Comparison of ENCODE assay signal across 8 cellular contexts in the genomic region with DNA sequence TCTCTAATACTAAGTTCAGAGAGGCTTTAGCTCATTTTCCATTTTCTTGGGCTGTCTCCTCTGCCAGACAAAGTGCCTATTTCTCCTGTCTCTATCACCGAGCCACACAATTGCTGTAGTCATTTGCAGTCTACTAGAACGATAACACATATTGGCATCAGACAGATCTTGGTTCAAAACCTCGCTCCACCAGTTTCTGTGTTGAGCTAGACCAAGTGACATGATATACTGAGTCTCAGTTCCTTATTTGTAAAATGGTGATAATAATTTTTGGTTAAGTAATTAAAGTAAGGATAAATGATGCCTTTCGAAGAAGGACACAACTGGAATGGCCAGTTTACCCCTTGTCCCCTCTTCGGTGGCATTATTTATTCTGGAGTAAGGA. TPM values are rescaled to one million over a fixed set of nuclear protein-coding genes. Genes with fewer than 3 reads are reported as not detected.
DNase-seq lines count a peak whose midpoint lies in the region; ATAC-seq and TF ChIP-seq lines count a peak whose summit lies in the region.

No MANE protein-coding gene starts in this region.

- no peak for TF ChIP-seq POLR2A in gastroesophageal sphincter (IDR thresholded peaks at IDR 0.05)
- no peak for TF ChIP-seq POLR2A in suprapubic skin (IDR thresholded peaks at IDR 0.05)

- H3K79me2 ChIP-seq in OCI-LY3 (ENCODE audit: low read length): peaks cover 53% of the 10 kb centered on the region

- H3K36me3 ChIP-seq in HEK293 (ENCODE audit: control insufficient read depth in 2 of 2, insufficient read depth in 1 of 2, low read length in 2 of 2) (peaks cover 0 to 2% of the 10 kb centered on the region in 2 experiments; a peak in 1 of 3 replicates), OCI-LY3 (replicated peaks; ENCODE audit: low read depth, low read length) (peaks cover 3% of the 10 kb centered on the region), gastroesophageal sphincter (no peaks in the 10 kb centered on the region), suprapubic skin (no peaks in the 10 kb centered on the region)

- POLR2A ChIA-PET in HEK293 (lab: Yijun Ruan, JAX): interaction anchor here (1.0 to 1.6 kb wide), 2 partner anchors 45 to 75 kb away, joined by 3 to 5 read pairs; no protein-coding TSS in a partner anchor

- ATAC-seq in GM18502 (IDR thresholded peaks at IDR 0.05; ENCODE audit: poor library complexity, unreplicated experiment): peak; percentile 34
- ATAC-seq in gastroesophageal sphincter: no peak

- no peaks in the 10 kb centered on the region for H3K9me3 ChIP-seq in HEK293 (ENCODE audit: control insufficient read depth, insufficient read depth, low read depth, low read length)
- no peaks in the 10 kb centered on the region for H3K9me3 ChIP-seq in OCI-LY3 (ENCODE audit: insufficient read depth, low read length)
- no peaks in the 10 kb centered on the region for H3K9me3 ChIP-seq in gastroesophageal sphincter
- no peaks in the 10 kb centered on the region for H3K9me3 ChIP-seq in suprapubic skin

- peaks cover 37% of the 10 kb centered on the region for H4K20me1 ChIP-seq in OCI-LY3 (ENCODE audit: insufficient read depth, low read length)

- CTCF ChIA-PET in HEK293 (lab: Yijun Ruan, JAX): interaction anchor here (1.0 kb wide), 3 partner anchors 44 to 108 kb away, joined by 4 to 6 read pairs (median 4); no protein-coding TSS in a partner anchor

- H3K4me1 ChIP-seq in HEK293 (ENCODE audit: control insufficient read depth, insufficient read depth, low read length) (no peaks in the 10 kb centered on the region), OCI-LY3 (ENCODE audit: low read length) (peaks cover 41% of the 10 kb centered on the region), gastroesophageal sphincter (peaks cover 3 to 42% (median 13%) of the 10 kb centered on the region in 3 donors), suprapubic skin (peaks cover 41% of the 10 kb centered on the region)

- H3K9ac ChIP-seq in OCI-LY3 (ENCODE audit: low read length): peak overlapping the region; percentile 51

- WGBS in gastroesophageal sphincter (ENCODE audit: low coverage in 1 of 2), 2 donors: 68 to 71% methylated on average over 5 of the region's 5 CpGs
- 68% methylated on average over 5 of the region's 5 CpGs for WGBS in suprapubic skin

- no peak for TF ChIP-seq CTCF in HEK293 (tag by site-specific recombination; IDR thresholded peaks at IDR 0.05)
- TF ChIP-seq CTCF in OCI-LY3 (IDR thresholded peaks at IDR 0.05; ENCODE audit: low read depth, low read length): no peak
- no peak for TF ChIP-seq CTCF in gastroesophageal sphincter (IDR thresholded peaks at IDR 0.05)
- TF ChIP-seq CTCF in suprapubic skin (IDR thresholded peaks at IDR 0.05): no peak

- H3K4me3 ChIP-seq in HEK293 (ENCODE audit: low read depth, low read length) (no peak overlapping the region), OCI-LY3 (ENCODE audit: low read length) (peak overlapping the region; percentile 97), gastroesophageal sphincter (peak overlapping the region in 1 of 2 donors; percentile 91), suprapubic skin (peak overlapping the region; percentile 99)

- DNase-seq in suprapubic skin (ENCODE audit: low spot score in 2 of 2) (no peak), NCI-H1417 treated with DMSO at 0.1 percent for 48 hours (lab: John Stamatoyannopoulos, UW) (no peak), NCI-H1417 (lab: John Stamatoyannopoulos, UW) (no peak), NCI-H1105 (lab: John Stamatoyannopoulos, UW) (no peak)

- H2AFZ ChIP-seq in OCI-LY3 (ENCODE audit: low read depth, low read length): peak overlapping the region; percentile 89

- no peak overlapping the region for H3K27ac ChIP-seq in HEK293 (ENCODE audit: extremely low read depth, low read depth, low read length)
- peak overlapping the region; percentile 69 for H3K27ac ChIP-seq in OCI-LY3 (ENCODE audit: low read length)
- H3K27ac ChIP-seq in gastroesophageal sphincter: peak overlapping the region; percentile 95 to 99 (median 96)
- H3K27ac ChIP-seq in suprapubic skin: peak overlapping the region; percentile 99

- TF ChIP-seq EP300 in gastroesophageal sphincter (IDR thresholded peaks at IDR 0.05) (no peak), suprapubic skin (IDR thresholded peaks at IDR 0.05) (no peak)

- H3K4me2 ChIP-seq in OCI-LY3 (ENCODE audit: low read length): peak overlapping the region; percentile 78

- H3K27me3 ChIP-seq in OCI-LY3 (ENCODE audit: low read depth, low read length) (no peaks in the 10 kb centered on the region), gastroesophageal sphincter (no peaks in the 10 kb centered on the region), suprapubic skin (no peaks in the 10 kb centered on the region)

TF ChIP-seq in HEK293, 187 proteins besides CTCF, POLR2A, EP300 and RAD21:
- TF ChIP-seq ZEB2 (tag by site-specific recombination; IDR thresholded peaks at IDR 0.05) (no peak), ZBTB1 (tag by site-specific recombination; IDR thresholded peaks at IDR 0.05) (no peak), ZBTB7A (tag by site-specific recombination; IDR thresholded peaks at IDR 0.05; ENCODE audit: low read depth) (no peak), ZNF335 (tag by site-specific recombination; conservative IDR thresholded peaks at IDR 0.05) (peak; percentile 78)
- TF ChIP-seq, protein P1, sequence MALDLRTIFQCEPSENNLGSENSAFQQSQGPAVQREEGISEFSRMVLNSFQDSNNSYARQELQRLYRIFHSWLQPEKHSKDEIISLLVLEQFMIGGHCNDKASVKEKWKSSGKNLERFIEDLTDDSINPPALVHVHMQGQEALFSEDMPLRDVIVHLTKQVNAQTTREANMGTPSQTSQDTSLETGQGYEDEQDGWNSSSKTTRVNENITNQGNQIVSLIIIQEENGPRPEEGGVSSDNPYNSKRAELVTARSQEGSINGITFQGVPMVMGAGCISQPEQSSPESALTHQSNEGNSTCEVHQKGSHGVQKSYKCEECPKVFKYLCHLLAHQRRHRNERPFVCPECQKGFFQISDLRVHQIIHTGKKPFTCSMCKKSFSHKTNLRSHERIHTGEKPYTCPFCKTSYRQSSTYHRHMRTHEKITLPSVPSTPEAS (tag by site-specific recombination; IDR thresholded peaks at IDR 0.05): no peak
- TF ChIP-seq, protein P2, sequence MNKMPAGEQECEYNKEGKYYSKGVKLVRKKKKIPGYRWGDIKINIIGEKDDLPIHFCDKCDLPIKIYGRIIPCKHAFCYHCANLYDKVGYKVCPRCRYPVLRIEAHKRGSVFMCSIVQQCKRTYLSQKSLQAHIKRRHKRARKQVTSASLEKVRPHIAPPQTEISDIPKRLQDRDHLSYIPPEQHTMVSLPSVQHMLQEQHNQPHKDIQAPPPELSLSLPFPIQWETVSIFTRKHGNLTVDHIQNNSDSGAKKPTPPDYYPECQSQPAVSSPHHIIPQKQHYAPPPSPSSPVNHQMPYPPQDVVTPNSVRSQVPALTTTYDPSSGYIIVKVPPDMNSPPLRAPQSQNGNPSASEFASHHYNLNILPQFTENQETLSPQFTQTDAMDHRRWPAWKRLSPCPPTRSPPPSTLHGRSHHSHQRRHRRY (tag by site-specific recombination; IDR thresholded peaks at IDR 0.05): no peak
- TF ChIP-seq, protein P3, sequence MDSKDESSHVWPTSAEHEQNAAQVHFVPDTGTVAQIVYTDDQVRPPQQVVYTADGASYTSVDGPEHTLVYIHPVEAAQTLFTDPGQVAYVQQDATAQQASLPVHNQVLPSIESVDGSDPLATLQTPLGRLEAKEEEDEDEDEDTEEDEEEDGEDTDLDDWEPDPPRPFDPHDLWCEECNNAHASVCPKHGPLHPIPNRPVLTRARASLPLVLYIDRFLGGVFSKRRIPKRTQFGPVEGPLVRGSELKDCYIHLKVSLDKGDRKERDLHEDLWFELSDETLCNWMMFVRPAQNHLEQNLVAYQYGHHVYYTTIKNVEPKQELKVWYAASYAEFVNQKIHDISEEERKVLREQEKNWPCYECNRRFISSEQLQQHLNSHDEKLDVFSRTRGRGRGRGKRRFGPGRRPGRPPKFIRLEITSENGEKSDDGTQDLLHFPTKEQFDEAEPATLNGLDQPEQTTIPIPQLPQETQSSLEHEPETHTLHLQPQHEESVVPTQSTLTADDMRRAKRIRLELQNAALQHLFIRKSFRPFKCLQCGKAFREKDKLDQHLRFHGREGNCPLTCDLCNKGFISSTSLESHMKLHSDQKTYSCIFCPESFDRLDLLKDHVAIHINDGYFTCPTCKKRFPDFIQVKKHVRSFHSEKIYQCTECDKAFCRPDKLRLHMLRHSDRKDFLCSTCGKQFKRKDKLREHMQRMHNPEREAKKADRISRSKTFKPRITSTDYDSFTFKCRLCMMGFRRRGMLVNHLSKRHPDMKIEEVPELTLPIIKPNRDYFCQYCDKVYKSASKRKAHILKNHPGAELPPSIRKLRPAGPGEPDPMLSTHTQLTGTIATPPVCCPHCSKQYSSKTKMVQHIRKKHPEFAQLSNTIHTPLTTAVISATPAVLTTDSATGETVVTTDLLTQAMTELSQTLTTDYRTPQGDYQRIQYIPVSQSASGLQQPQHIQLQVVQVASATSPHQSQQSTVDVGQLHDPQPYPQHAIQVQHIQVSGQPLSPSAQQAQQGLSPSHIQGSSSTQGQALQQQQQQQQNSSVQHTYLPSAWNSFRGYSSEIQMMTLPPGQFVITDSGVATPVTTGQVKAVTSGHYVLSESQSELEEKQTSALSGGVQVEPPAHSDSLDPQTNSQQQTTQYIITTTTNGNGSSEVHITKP (tag by site-specific recombination; IDR thresholded peaks at IDR 0.05): peak; percentile 63; the same call in 1 of the 2 replicates

RNA-seq across cellular contexts. Expression of a gene that starts 0.4 kb away (rescaled TPM):
- 100 to 1,000 TPM in 1 of 4 donors, 10 to 100 TPM in 3; 77.9 to 109 (median 87.2) TPM for total RNA-seq in gastroesophageal sphincter
- 100 to 1,000 TPM; 120 to 154 (median 133) TPM for total RNA-seq in suprapubic skin
